19 cellular contexts compared by ENCODE assay signal in the genomic region with DNA sequence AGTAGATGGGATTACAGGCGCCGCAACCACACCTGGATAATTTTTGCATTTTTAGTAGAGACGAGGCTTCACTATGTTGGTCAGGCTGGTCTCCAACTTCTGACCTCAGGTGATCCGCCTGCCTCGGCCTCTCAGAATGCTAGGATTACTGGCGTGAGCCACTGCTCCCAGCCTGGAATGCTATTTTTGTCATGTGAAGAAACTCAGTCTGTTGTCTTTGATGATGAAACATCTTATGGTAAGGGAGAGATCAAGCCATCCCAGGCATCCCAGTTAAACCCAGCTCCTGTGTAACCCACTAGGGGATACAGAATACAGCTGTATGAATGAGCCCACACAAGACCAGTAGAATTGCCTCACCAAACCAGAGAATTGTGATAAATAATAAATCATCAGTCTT.
"Had no signal": no experiment of that assay in that cellular context is flagged by ENCODE, and none has a peak within 500 bp of the region (broad histone marks: within the 10 kb centered on the region; RNA-seq: fewer than 3 reads in every experiment).

No MANE protein-coding gene starts in this region.

- H3K9ac ChIP-seq: SK-N-SH had no signal

- H3K27ac ChIP-seq: HL-60, RWPE1 had no signal

- H3K9me3 ChIP-seq: SK-N-SH had no signal

- DNase-seq: KBM-7, NCI-H1092, NCI-H1105 treated with DMSO at 0.1 percent for 48 hours, NCI-H1417 treated with DMSO at 0.1 percent for 48 hours, NCI-H146, NCI-H1694 treated with DMSO at 0.1 percent for 48 hours, NCI-H1930, NCI-H2081, NCI-H2107, NCI-H2227 treated with DMSO at 0.1 percent for 48 hours, NCI-H524, NCI-H69, NCI-H774, SHP77, SK-N-SH had no signal

- H3K4me2 ChIP-seq: SK-N-SH had no signal

- FAIRE-seq: HTR-8/SVneo, RCC 7860 had no signal
